1 cellular context compared by ENCODE assay signal in genomic region chr20:33418033-33418432, GRCh38.
A peak's percentile ranks its signal among the peaks of the same experiment; 100 is the strongest.
TF ChIP-seq lines count a peak whose summit lies in the region.

No MANE protein-coding gene starts in this region.

TF ChIP-seq in GM12878, 131 proteins besides CTCF, POLR2A, EP300 and RAD21:
- peak; percentile 36 for TF ChIP-seq SIX5 (IDR thresholded peaks at IDR 0.05; ENCODE audit: low read depth, low read length, severe bottlenecking)
- peak; percentile 36; the same call in 1 of the 2 replicates for TF ChIP-seq ZNF384 (IDR thresholded peaks at IDR 0.05; ENCODE audit: borderline replicate concordance, low read depth, low read length)
- no peak for TF ChIP-seq SKIL (IDR thresholded peaks at IDR 0.05; ENCODE audit: low read depth, poor library complexity, severe bottlenecking)
- TF ChIP-seq HCFC1 (IDR thresholded peaks at IDR 0.05; ENCODE audit: low read length), result peak; percentile 38; the same call in 1 of the 2 replicates
TF ChIP-seq in GM12878: peak in this region for 3.
